In genomic region chr13:75181906-75182305, GRCh38 we compare ENCODE assay signal across 15 cellular contexts.
A peak's percentile ranks its signal among the peaks of the same experiment; 100 is the strongest.
DNase-seq lines count a peak whose midpoint lies in the region; ATAC-seq, FAIRE-seq and TF ChIP-seq lines count a peak whose summit lies in the region.
"Had no signal": no experiment of that assay in that cellular context is flagged by ENCODE, and none has a peak within 500 bp of the region (broad histone marks: within the 10 kb centered on the region; RNA-seq: fewer than 3 reads in every experiment).

No MANE protein-coding gene starts in this region.

- POLR2A ChIA-PET in HepG2 (lab: Yijun Ruan, JAX) = no interaction called here

- no peak for TF ChIP-seq POLR2A in right lobe of liver (IDR thresholded peaks at IDR 0.05)
- no peak for TF ChIP-seq POLR2A in HepG2 (IDR thresholded peaks at IDR 0.05; ENCODE audit: insufficient read depth in 1 of 2, low read depth in 2 of 2, low read length in 2 of 2)

- no peak for TF ChIP-seq RAD21 in HepG2 (CRISPR knock-in tag; IDR thresholded peaks at IDR 0.05)

- no peaks in the 10 kb centered on the region for H3K36me3 Mint-ChIP-seq in natural killer cell

- TF ChIP-seq CTCF in right lobe of liver (IDR thresholded peaks at IDR 0.05) (no peak), HepG2 (CRISPR knock-in tag; IDR thresholded peaks at IDR 0.05) (no peak), keratinocyte (optimal IDR thresholded peaks at IDR 0.05 in 1 of 3, IDR thresholded peaks at IDR 0.05 in 1 of 3, conservative IDR thresholded peaks at IDR 0.05 in 1 of 3; ENCODE audit: extremely low read depth in 1 of 3, insufficient read depth in 2 of 3, low read length in 3 of 3) (no peak), natural killer cell (IDR thresholded peaks at IDR 0.05) (no peak)

- peaks cover 10 to 13% of the 10 kb centered on the region in 2 donors for H3K9me3 Mint-ChIP-seq in natural killer cell

- H3K79me2 ChIP-seq in HepG2 (ENCODE audit: insufficient read depth, low read length) (no peaks in the 10 kb centered on the region), keratinocyte (ENCODE audit: control insufficient read depth, insufficient read depth, low read length) (no peaks in the 10 kb centered on the region)

- H3K27ac Mint-ChIP-seq in natural killer cell = no peak overlapping the region
- H3K27ac Mint-ChIP-seq: activated CD8-positive, alpha-beta T cell treated with anti-CD3 and anti-CD28 coated beads for 36 hours; naive B cell had no signal

- intact Hi-C loops in right lobe of liver (cut with DNase I) = no loop called here
- intact Hi-C loops in HepG2 (cut with micrococcal nuclease; ENCODE audit: unreplicated experiment) = no loop called here
- intact Hi-C loops in natural killer cell (cut with micrococcal nuclease) = no loop called here

- H3K9ac ChIP-seq in HepG2 (ENCODE audit: insufficient read depth, low read depth, low read length) (no peak overlapping the region), keratinocyte (ENCODE audit: control insufficient read depth, extremely low read depth, insufficient read depth, low read length) (no peak overlapping the region)

- no peak overlapping the region for H2AFZ ChIP-seq in HepG2 (ENCODE audit: low read length)
- H2AFZ ChIP-seq in keratinocyte (ENCODE audit: control insufficient read depth, low read length) = no peak overlapping the region

- no peaks in the 10 kb centered on the region for H3K4me1 Mint-ChIP-seq in natural killer cell
- H3K4me1 Mint-ChIP-seq: naive B cell had no signal

- FAIRE-seq in HepG2 (lab: Jason Lieb, UNC) (no peak), keratinocyte (lab: Jason Lieb, UNC) (peak; percentile 62)

- no TSS peak for BruUV-seq in HepG2 (replicated peaks; lab: Mats Ljungman, UMichigan)

- H3K27me3 ChIP-seq in right lobe of liver = no peaks in the 10 kb centered on the region
- H3K27me3 ChIP-seq in HepG2 (ENCODE audit: control insufficient read depth in 1 of 2, insufficient read depth in 2 of 2, low read length in 2 of 2) = no peaks in the 10 kb centered on the region; a peak in 1 of 5 replicates
- H3K27me3 ChIP-seq in keratinocyte (ENCODE audit: control insufficient read depth, extremely low read depth, insufficient read depth, low read length) = peaks cover 11% of the 10 kb centered on the region
- H3K27me3 ChIP-seq: transverse colon had no signal

- H3K4me3 ChIP-seq in right lobe of liver (no peak overlapping the region), HepG2 (replicated peaks in 1 of 3; ENCODE audit: insufficient read depth in 1 of 3, low read depth in 2 of 3, low read length in 3 of 3) (no peak overlapping the region), keratinocyte (ENCODE audit: control insufficient read depth in 2 of 3, extremely low read depth in 1 of 3, insufficient read depth in 2 of 3, low read depth in 1 of 3, low read length in 3 of 3) (no peak overlapping the region)
- H3K4me3 ChIP-seq: transverse colon had no signal

- ATAC-seq in right lobe of liver (peak in 3 of 4 donors; percentile 55 to 60 (median 57)), HepG2 (no peak), natural killer cell (no peak)
- no peak for ATAC-seq in stimulated activated naive CD8-positive, alpha-beta T cell treated with anti-CD3 and anti-CD28 coated beads, Interleukin-15, Interleukin-2, amounts not matched to agents 100 U/mL and 50 U/mL, for 24 hours
- ATAC-seq: activated CD8-positive, alpha-beta T cell treated with anti-CD3 and anti-CD28 coated beads for 36 hours had no signal

- H3K27ac ChIP-seq in right lobe of liver (no peak overlapping the region), HepG2 (ENCODE audit: extremely low read length, insufficient read depth, low read length) (no peak overlapping the region), keratinocyte (ENCODE audit: control insufficient read depth, insufficient read depth, low read length) (no peak overlapping the region)
- H3K27ac ChIP-seq: RWPE1, transverse colon had no signal

- in situ Hi-C loops in HepG2 (cut with HindIII; ENCODE audit: extremely low pct_ligation_motif_present, low pct_unique_long_range_greater_than_20kb) = no loop called here

- H3K4me3 Mint-ChIP-seq in natural killer cell = no peak overlapping the region
- H3K4me3 Mint-ChIP-seq: activated CD8-positive, alpha-beta T cell treated with anti-CD3 and anti-CD28 coated beads for 36 hours; naive B cell had no signal

- peaks cover 6% of the 10 kb centered on the region in 2 donors for H3K27me3 Mint-ChIP-seq in natural killer cell (ENCODE audit: low read depth in 2 of 2)

- TF ChIP-seq EP300 in HepG2 (IDR thresholded peaks at IDR 0.05; ENCODE audit: low read depth in 2 of 2, low read length in 2 of 2) (no peak), HepG2 (CRISPR knock-in tag; IDR thresholded peaks at IDR 0.05; ENCODE audit: borderline replicate concordance) (no peak)

- no peaks in the 10 kb centered on the region for H3K4me1 ChIP-seq in right lobe of liver
- no peaks in the 10 kb centered on the region for H3K4me1 ChIP-seq in HepG2 (ENCODE audit: insufficient read depth, low read length)
- peaks cover 2% of the 10 kb centered on the region for H3K4me1 ChIP-seq in keratinocyte (ENCODE audit: control insufficient read depth, extremely low read depth, insufficient read depth, low read length)
- H3K4me1 ChIP-seq: transverse colon had no signal

- dilution Hi-C loops in keratinocyte (cut with MboI; ENCODE audit: extremely low pct_ligation_motif_present, low sequenced_read_pairs) = no loop called here

- DNase-seq in right lobe of liver = no peak
- no peak for DNase-seq in HepG2 (ENCODE audit: low spot score)
- peak; percentile 86 for DNase-seq in astrocyte of the hippocampus (ENCODE audit: low read depth, low spot score)
- peak; percentile 30 for DNase-seq in keratinocyte (ENCODE audit: low read depth, low spot score)
- no peak for DNase-seq in DMS153 (lab: John Stamatoyannopoulos, UW)
- DNase-seq in natural killer cell = no peak
- no peak for DNase-seq in activated CD4-positive, CD25-positive, alpha-beta regulatory T cell treated with anti-CD3 and anti-CD28 coated beads, Interleukin-2, amount 50 U/mL, for 72 hours
- no peak for DNase-seq in stimulated activated naive CD8-positive, alpha-beta T cell treated with anti-CD3 and anti-CD28 coated beads, Interleukin-15, Interleukin-2, amounts not matched to agents 100 U/mL and 50 U/mL, for 24 hours
- DNase-seq: activated CD8-positive, alpha-beta T cell treated with anti-CD3 and anti-CD28 coated beads for 36 hours; activated naive CD4-positive, alpha-beta T cell; DMS79; naive B cell; NCI-H524; transverse colon had no signal

- H3K9me1 ChIP-seq in keratinocyte (ENCODE audit: control insufficient read depth, extremely low read depth, insufficient read depth, low read length) = no peaks in the 10 kb centered on the region

- H4K20me1 ChIP-seq in HepG2 (ENCODE audit: insufficient read depth, low read length) (no peaks in the 10 kb centered on the region), keratinocyte (ENCODE audit: control insufficient read depth, extremely low read depth, insufficient read depth, low read length) (no peaks in the 10 kb centered on the region)

- CTCF ChIA-PET in HepG2 (lab: Yijun Ruan, JAX; ENCODE audit: low intra/inter-chr PET ratio, low total read pairs) = no interaction called here

- H3K9me3 ChIP-seq in right lobe of liver (no peaks in the 10 kb centered on the region), HepG2 (ENCODE audit: low read length) (no peaks in the 10 kb centered on the region), keratinocyte (ENCODE audit: control insufficient read depth, low read depth, low read length) (peaks cover 7% of the 10 kb centered on the region)

- WGBS in right lobe of liver (ENCODE audit: insufficient coverage, low coverage, low lambda C conversion rate, missing lambda C conversion rate) = 46% methylated on average over 2 of the region's 2 CpGs
- 31% methylated on average over 2 of the region's 2 CpGs for WGBS in HepG2 (ENCODE audit: low lambda C conversion rate)

- H3K36me3 ChIP-seq in right lobe of liver (no peaks in the 10 kb centered on the region), HepG2 (replicated peaks in 1 of 2; ENCODE audit: control insufficient read depth in 1 of 2, insufficient read depth in 2 of 2, low read length in 2 of 2) (no peaks in the 10 kb centered on the region), keratinocyte (ENCODE audit: control insufficient read depth in 2 of 2, extremely low read depth in 1 of 2, insufficient read depth in 2 of 2, low read length in 2 of 2) (no peaks in the 10 kb centered on the region)
- H3K36me3 ChIP-seq: transverse colon had no signal

- H3K4me2 ChIP-seq in HepG2 (ENCODE audit: low read depth, low read length) (no peak overlapping the region), keratinocyte (ENCODE audit: control insufficient read depth, extremely low read depth, insufficient read depth, low read depth, low read length) (no peak overlapping the region)

TF ChIP-seq in HepG2, 621 proteins besides CTCF, POLR2A, EP300 and RAD21:
- TF ChIP-seq REXO4 (CRISPR knock-in tag; IDR thresholded peaks at IDR 0.05; ENCODE audit: borderline replicate concordance) (no peak), HNF1B (CRISPR knock-in tag; IDR thresholded peaks at IDR 0.05) (no peak)

Comparison
In these comparisons a context has a peak if more than half of its experiments do, and no peak if none do; other contexts are left out.
1. ATAC-seq: peak in right lobe of liver (3 of 4); none in HepG2 (single experiment), natural killer cell (0 of 3) and stimulated activated naive CD8-positive, alpha-beta T cell treated with anti-CD3 and anti-CD28 coated beads, Interleukin-15, Interleukin-2, amounts not matched to agents 100 U/mL and 50 U/mL, for 24 hours (single experiment).
2. DNase-seq: peak in astrocyte of the hippocampus (single experiment) and keratinocyte (single experiment); none in right lobe of liver (0 of 3), HepG2 (single experiment), DMS153 (single experiment), natural killer cell (single experiment), activated CD4-positive, CD25-positive, alpha-beta regulatory T cell treated with anti-CD3 and anti-CD28 coated beads, Interleukin-2, amount 50 U/mL, for 72 hours (single experiment) and stimulated activated naive CD8-positive, alpha-beta T cell treated with anti-CD3 and anti-CD28 coated beads, Interleukin-15, Interleukin-2, amounts not matched to agents 100 U/mL and 50 U/mL, for 24 hours (single experiment).